8 cellular contexts compared by ENCODE assay signal in the genomic region with DNA sequence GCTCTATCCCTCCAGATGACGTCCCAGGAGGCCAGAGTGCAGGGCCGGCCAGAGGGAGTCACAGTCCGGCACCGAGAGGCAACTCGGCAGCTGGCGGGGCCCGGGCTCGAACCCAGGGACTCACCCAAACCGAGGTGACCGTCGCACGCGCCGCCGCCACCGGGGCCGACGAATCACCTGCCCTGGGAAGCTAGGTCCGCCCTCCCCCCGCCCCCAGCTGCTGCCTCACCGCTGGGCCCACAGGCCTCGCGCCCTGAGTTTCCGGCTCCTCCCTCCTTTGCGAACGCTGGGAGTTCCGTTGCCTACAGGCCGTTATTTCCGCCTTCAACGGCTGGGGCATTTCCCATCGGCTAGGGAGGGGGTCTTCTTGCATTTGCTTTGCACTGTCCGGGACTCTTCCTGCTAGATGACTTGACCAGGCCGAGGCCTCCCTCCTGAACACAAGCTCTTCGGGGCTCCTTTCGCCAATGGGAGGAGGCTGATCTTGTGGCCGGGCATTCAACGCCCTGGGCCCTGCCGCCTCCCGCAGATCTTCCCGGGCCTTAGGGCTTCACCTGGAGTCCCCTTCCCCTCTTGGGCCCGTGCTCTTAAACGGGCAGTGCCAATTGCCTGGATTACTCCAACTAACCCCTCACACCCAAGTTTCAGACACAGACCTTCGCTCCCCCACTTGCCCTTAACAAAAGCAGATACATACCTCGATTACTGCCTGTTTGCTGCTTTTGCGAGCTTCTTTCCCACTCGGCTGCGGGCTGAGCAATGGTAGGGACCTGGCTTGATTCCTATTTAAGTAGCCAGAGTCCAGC. TPM values are rescaled to one million over a fixed set of nuclear protein-coding genes. Genes with fewer than 3 reads are reported as not detected.
DNase-seq lines count a peak whose midpoint lies in the region; FAIRE-seq and TF ChIP-seq lines count a peak whose summit lies in the region.

SNUPN (minus strand) TSS at position 184 of the 806 bp plus-strand sequence. CDS start 4,674 bp downstream, outside the sequence.

- TF ChIP-seq CTCF in fibroblast of villous mesenchyme (IDR thresholded peaks at IDR 0.05; ENCODE audit: insufficient read depth, low read depth, low read length) (no peak), neural cell (IDR thresholded peaks at IDR 0.05; ENCODE audit: poor library complexity, severe bottlenecking) (peak; percentile 27), stomach (IDR thresholded peaks at IDR 0.05) (peak in 1 of 7 experiments; percentile 21)

- peak; percentile 92 for DNase-seq in EH (ENCODE audit: low read depth)
- peak; percentile 67 for DNase-seq in H54 (ENCODE audit: insufficient read length, low spot score)
- peak; percentile 96 for DNase-seq in MG63
- peak; percentile 96 to 98 for DNase-seq in SJCRH30
- DNase-seq in activated gamma-delta T cell treated with Interleukin-2 at 50 U/mL for 16 hours = peak; percentile 93
- peak; percentile 92 for DNase-seq in fibroblast of villous mesenchyme (ENCODE audit: low read depth)
- peak; percentile 95 for DNase-seq in stomach

- TF ChIP-seq RAD21 in neural cell (conservative IDR thresholded peaks at IDR 0.05) = peak; percentile 31

- peak within 1 kb of the TSS; percentile 87 for H3K4me2 ChIP-seq in neural cell (ENCODE audit: low read length)

- FAIRE-seq in H54 (lab: Jason Lieb, UNC) = peak; percentile 20

- no peaks in the 10 kb centered on the region for H4K20me1 ChIP-seq in neural cell (ENCODE audit: insufficient read depth)

- no peaks in the 10 kb centered on the region for H3K79me2 ChIP-seq in neural cell (replicated peaks; ENCODE audit: insufficient read depth, low read length)

- H3K4me3 ChIP-seq in MG63 = peak within 1 kb of the TSS; percentile 99
- H3K4me3 ChIP-seq in SJCRH30 = peak within 1 kb of the TSS; percentile 97
- H3K4me3 ChIP-seq in fibroblast of villous mesenchyme (ENCODE audit: low read depth, low read length) = peak within 1 kb of the TSS; percentile 91
- peak within 1 kb of the TSS; percentile 97 for H3K4me3 ChIP-seq in neural cell (ENCODE audit: low read length)
- H3K4me3 ChIP-seq in stomach = peak within 1 kb of the TSS; percentile 80 to 92 (median 88)

- H2AFZ ChIP-seq in neural cell (ENCODE audit: low read depth, low read length) = peak within 1 kb of the TSS; percentile 100

- intact Hi-C loops in stomach (cut with DNase I; ENCODE audit: low total_unique reads) = no loop called here

- H3K4me1 ChIP-seq in SJCRH30 (no peaks in the 10 kb centered on the region), stomach (peaks cover 18 to 42% (median 35%) of the 10 kb centered on the region in 4 donors)

- peak within 1 kb of the TSS; percentile 89 for H3K9ac ChIP-seq in neural cell (ENCODE audit: low read length)

- H3F3A ChIP-seq in neural cell (ENCODE audit: insufficient read depth, low read length, poor library complexity, severe bottlenecking) = peaks cover 4% of the 10 kb centered on the region

- no peaks in the 10 kb centered on the region for H3K9me3 ChIP-seq in MG63
- no peaks in the 10 kb centered on the region for H3K9me3 ChIP-seq in SJCRH30 (replicated peaks)
- H3K9me3 ChIP-seq in neural cell (ENCODE audit: low read length) = no peaks in the 10 kb centered on the region
- H3K9me3 ChIP-seq in stomach = no peaks in the 10 kb centered on the region

- whole genome bisulfite sequencing in stomach, 5 donors = 0 to 1% (median 1%) methylated on average over 36 to 47 of the region's 47 CpGs

- H3K27me3 ChIP-seq in MG63 (no peaks in the 10 kb centered on the region), SJCRH30 (no peaks in the 10 kb centered on the region), neural cell (ENCODE audit: insufficient read depth, low read depth, low read length) (no peaks in the 10 kb centered on the region), stomach (no peaks in the 10 kb centered on the region)

- H3K27ac ChIP-seq in SJCRH30 (peak within 1 kb of the TSS; percentile 86), neural cell (ENCODE audit: low read length) (peak within 1 kb of the TSS; percentile 94), stomach (peak within 1 kb of the TSS; percentile 92 to 96 (median 94))

- TF ChIP-seq POLR2A in H54 (IDR thresholded peaks at IDR 0.05; ENCODE audit: low read depth, low read length) = peak; percentile 53
- TF ChIP-seq POLR2A in stomach (IDR thresholded peaks at IDR 0.05) = no peak

- H3K9me2 ChIP-seq in neural cell (ENCODE audit: insufficient read depth, low read length) = no peaks in the 10 kb centered on the region

- TF ChIP-seq EP300 in neural cell (conservative IDR thresholded peaks at IDR 0.05; ENCODE audit: poor library complexity, severe bottlenecking) (peak; percentile 67), stomach (IDR thresholded peaks at IDR 0.05) (no peak)

- H3K36me3 ChIP-seq in MG63 (peaks cover 7% of the 10 kb centered on the region), SJCRH30 (no peaks in the 10 kb centered on the region), neural cell (ENCODE audit: insufficient read depth, low read length) (no peaks in the 10 kb centered on the region), stomach (no peaks in the 10 kb centered on the region)

TF ChIP-seq in neural cell, 6 proteins besides CTCF, POLR2A, EP300 and RAD21:
- TF ChIP-seq MXI1 (conservative IDR thresholded peaks at IDR 0.05; ENCODE audit: poor library complexity, severe bottlenecking) (peak; percentile 52), EZH2 (IDR thresholded peaks at IDR 0.05; ENCODE audit: borderline replicate concordance, insufficient read depth, low read length, poor library complexity, severe bottlenecking) (no peak), REST (IDR thresholded peaks at IDR 0.05; ENCODE audit: borderline replicate concordance) (peak; percentile 83), SMC3 (conservative IDR thresholded peaks at IDR 0.05; ENCODE audit: poor library complexity) (peak; percentile 52), TAF1 (IDR thresholded peaks at IDR 0.05; ENCODE audit: low read depth) (no peak), POLR2AphosphoS5 (IDR thresholded peaks at IDR 0.05) (peak; percentile 91)
TF ChIP-seq in neural cell: peak in this region for 4.

RNA-seq across cellular contexts. Expression of gene SNUPN, which starts in this region (rescaled TPM):
- total RNA-seq in MG63 (2014; rRNA removed; shearing (Covaris generic); ENCODE audit: low replicate concordance) = 42.5 and 58.5 TPM in 2 replicates
- 23.5 and 26.5 TPM in 2 replicates for total RNA-seq in SJCRH30 (2014; rRNA removed; shearing (Covaris generic))
- total RNA-seq in fibroblast of villous mesenchyme = 18.7 and 28.1 TPM in 2 replicates
- 19.0 and 21.7 TPM in 2 replicates for polyA plus RNA-seq in neural cell
- polyA minus RNA-seq in neural cell = 18.7 and 19.2 TPM in 2 replicates
- 10 to 100 TPM in 4 of 5 donors, 1 to 10 TPM in 1; 4.7 to 19.6 (median 15.1) TPM for total RNA-seq in stomach
- 10 to 100 TPM; 16.2 to 29.2 (median 24.3) TPM for polyA plus RNA-seq in stomach

Comparison
In these comparisons a context has a peak if more than half of its experiments do, and no peak if none do; other contexts are left out.
1. Peak in every context shown above with its lines: DNase-seq, H3K4me3 ChIP-seq and H3K27ac ChIP-seq.